Comparison of ENCODE assay signal across 23 cellular contexts in the genomic region with DNA sequence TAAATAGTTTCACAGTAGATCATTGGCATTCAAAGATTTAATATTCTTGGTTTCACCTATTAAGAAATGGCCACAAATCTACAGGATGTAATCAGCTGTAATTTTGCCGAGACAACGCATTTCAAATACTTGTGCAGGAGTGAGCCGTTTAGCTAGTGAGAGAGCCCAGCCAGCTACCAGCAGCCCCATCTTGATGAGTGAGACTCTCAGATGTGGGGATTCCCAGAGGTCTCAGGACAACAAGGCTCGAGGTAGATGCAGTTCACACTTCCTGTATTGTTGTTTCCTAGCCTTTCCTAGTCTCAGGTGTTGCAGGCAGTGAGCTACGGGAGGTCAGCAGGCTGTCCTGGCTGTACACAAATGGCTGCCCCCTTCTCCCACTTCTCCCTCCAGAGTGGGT.
DNase-seq lines count a peak whose midpoint lies in the region; ATAC-seq, FAIRE-seq and TF ChIP-seq lines count a peak whose summit lies in the region.
"Had no signal": no experiment of that assay in that cellular context is flagged by ENCODE, and none has a peak within 500 bp of the region (broad histone marks: within the 10 kb centered on the region; RNA-seq: fewer than 3 reads in every experiment).

No MANE protein-coding gene starts in this region.

- H3K9ac ChIP-seq in KMS-11 (no peak overlapping the region), H1 (replicated peaks in 1 of 4; ENCODE audit: extremely low read depth in 1 of 4, low read depth in 3 of 4, low read length in 3 of 4) (no peak overlapping the region)

- no peak overlapping the region for H3K14ac ChIP-seq in H1 (ENCODE audit: insufficient read length)

- H3K4ac ChIP-seq in H1 (replicated peaks; ENCODE audit: insufficient read length, low read depth, low read length): no peak overlapping the region

- no peak overlapping the region for H2BK5ac ChIP-seq in H1 (ENCODE audit: low read depth, low read length)

- no peak overlapping the region for H4K91ac ChIP-seq in H1 (replicated peaks; ENCODE audit: insufficient read length, low read length)

- no peak overlapping the region for H2BK120ac ChIP-seq in H1 (replicated peaks; ENCODE audit: low read depth, low read length)

- H3K4me3 ChIP-seq in GM12865 (ENCODE audit: low read depth, low read length) (no peak overlapping the region), KMS-11 (IDR thresholded peaks at IDR 0.05; ENCODE audit: insufficient read depth, low read depth, low read length) (no peak overlapping the region), H1 (ENCODE audit: extremely low read depth in 1 of 4, insufficient read depth in 2 of 4, low read depth in 3 of 4, low read length in 4 of 4) (no peak overlapping the region), pancreas (no peak overlapping the region)

- H3K36me3 Mint-ChIP-seq in activated CD4-positive, alpha-beta memory T cell treated with anti-CD3 and anti-CD28 coated beads for 36 hours: no peaks in the 10 kb centered on the region
- H3K36me3 Mint-ChIP-seq: CD8-positive, alpha-beta T cell had no signal

- H3K27ac Mint-ChIP-seq in activated CD4-positive, alpha-beta memory T cell treated with anti-CD3 and anti-CD28 coated beads for 36 hours: no peak overlapping the region
- H3K27ac Mint-ChIP-seq: CD8-positive, alpha-beta T cell had no signal

- no peaks in the 10 kb centered on the region for H3K36me3 ChIP-seq in KMS-11 (ENCODE audit: insufficient read depth)
- no peaks in the 10 kb centered on the region for H3K36me3 ChIP-seq in H1 (ENCODE audit: control insufficient read depth in 2 of 4, insufficient read depth in 4 of 4, low read length in 3 of 4)
- H3K36me3 ChIP-seq in pancreas: no peaks in the 10 kb centered on the region

- intact Hi-C loops in pancreas (cut with DNase I): loop anchor here in 1 of 3 donors (10.0 kb wide), 1 partner anchor 117 kb away; no protein-coding TSS in a partner anchor
- intact Hi-C loops in activated CD4-positive, alpha-beta memory T cell treated with anti-CD3 and anti-CD28 coated beads for 36 hours (cut with micrococcal nuclease): no loop called here

- no peaks in the 10 kb centered on the region for H3K23me2 ChIP-seq in H1 (ENCODE audit: low read depth, low read length)

- POLR2A ChIA-PET in H1 (lab: Charles Lee; ENCODE audit: partially characterized antibody): no interaction called here
- POLR2A ChIA-PET in activated CD4-positive, alpha-beta memory T cell treated with anti-CD3 and anti-CD28 coated beads for 36 hours (lab: Charles Lee): no interaction called here

- H3K18ac ChIP-seq in H1 (ENCODE audit: extremely low read depth, low read length): no peak overlapping the region

- no peaks in the 10 kb centered on the region for H3K79me2 ChIP-seq in KMS-11 (ENCODE audit: insufficient read depth, low read depth)
- peaks cover 19 to 97% of the 10 kb centered on the region in 2 experiments for H3K79me2 ChIP-seq in H1 (ENCODE audit: control insufficient read depth in 1 of 2, insufficient read depth in 2 of 2, low read length in 2 of 2)

- H3K27me3 ChIP-seq in KMS-11 (ENCODE audit: insufficient read depth, low read depth) (no peaks in the 10 kb centered on the region), H1 (replicated peaks in 1 of 4; ENCODE audit: control insufficient read depth in 3 of 4, extremely low read depth in 1 of 4, insufficient read depth in 3 of 4, low read length in 3 of 4) (no peaks in the 10 kb centered on the region), pancreas (no peaks in the 10 kb centered on the region)

- H4K20me1 ChIP-seq in KMS-11 (ENCODE audit: insufficient read depth) (no peaks in the 10 kb centered on the region), H1 (replicated peaks in 1 of 2; ENCODE audit: control insufficient read depth in 1 of 2, insufficient read depth in 2 of 2, low read length in 2 of 2) (peaks cover 10 to 19% of the 10 kb centered on the region in 2 experiments)

- DNase-seq in GM12865 (ENCODE audit: low read depth) (peak; percentile 15), H1 (ENCODE audit: low read depth in 1 of 2, low spot score in 2 of 2) (no peak), pancreas (no peak), SKM-1 treated with dmso at 0.1 percent for 144 hours (lab: John Stamatoyannopoulos, UW; ENCODE audit: unreplicated experiment) (no peak), left lobe of liver (ENCODE audit: low spot score) (no peak)
- DNase-seq in activated CD4-positive, alpha-beta T cell treated with anti-CD3 and anti-CD28 coated beads for 4 hours: no peak
- no peak for DNase-seq in activated CD4-positive, alpha-beta memory T cell treated with anti-CD3 and anti-CD28 coated beads for 36 hours
- DNase-seq: 8988T; AML-193; C1 segment of cervical spinal cord; CD8-positive, alpha-beta T cell; DND-41; KBM-7; NCI-H1092 treated with DMSO at 0.1 percent for 48 hours; NCI-H2029 treated with DMSO at 0.1 percent for 48 hours; NCI-H2171; NCI-H345; NCI-H524 treated with DMSO at 0.1 percent for 48 hours; NCI-H82; Right ventricle myocardium superior had no signal

- no peak overlapping the region for H4K8ac ChIP-seq in H1 (ENCODE audit: extremely low read depth, insufficient read depth, low read length)

- H3K4me2 ChIP-seq in KMS-11 (peak overlapping the region; percentile 6), H1 (ENCODE audit: insufficient read depth in 1 of 2, low read depth in 2 of 2, low read length in 2 of 2) (no peak overlapping the region)

- no peaks in the 10 kb centered on the region for H3K4me1 Mint-ChIP-seq in activated CD4-positive, alpha-beta memory T cell treated with anti-CD3 and anti-CD28 coated beads for 36 hours (ENCODE audit: low read depth)

- H2BK20ac ChIP-seq in H1 (ENCODE audit: low read length): no peak overlapping the region; the same call in 1 of the 2 replicates

- no peak for TF ChIP-seq POLR2A in H1 (IDR thresholded peaks at IDR 0.05; ENCODE audit: control extremely low read depth in 1 of 2, low read depth in 2 of 2, low read length in 2 of 2)

- peaks cover 16% of the 10 kb centered on the region for H3K4me1 ChIP-seq in KMS-11 (ENCODE audit: low read depth, poor library complexity, severe bottlenecking)
- H3K4me1 ChIP-seq in H1 (replicated peaks in 1 of 4; ENCODE audit: control insufficient read depth in 3 of 4, insufficient read depth in 4 of 4, low read length in 3 of 4): peaks cover 5 to 24% (median 15%) of the 10 kb centered on the region in 4 experiments; a peak in 5 of 7 replicates
- H3K4me1 ChIP-seq in pancreas: peaks cover 32 to 60% (median 55%) of the 10 kb centered on the region in 3 donors

- no peak overlapping the region for H3K56ac ChIP-seq in H1 (replicated peaks; ENCODE audit: insufficient read length, low read depth, low read length)

- 0 out of 2 replicates have a peak overlapping the region, but pooled peaks have one; percentile 32 for H2BK15ac ChIP-seq in H1 (ENCODE audit: low read length)

- ATAC-seq in pancreas: peak in 3 of 4 donors; percentile 19 to 47 (median 36)
- no peak for ATAC-seq in left lobe of liver
- ATAC-seq: CD8-positive, alpha-beta T cell had no signal

- no peak overlapping the region for H3K4me3 Mint-ChIP-seq in activated CD4-positive, alpha-beta memory T cell treated with anti-CD3 and anti-CD28 coated beads for 36 hours
- H3K4me3 Mint-ChIP-seq: CD8-positive, alpha-beta T cell had no signal

- peaks cover 15% of the 10 kb centered on the region for H3K79me1 ChIP-seq in H1 (ENCODE audit: low read depth, low read length)

- H3K27ac ChIP-seq in KMS-11 (peak overlapping the region; percentile 1; the same call in 1 of the 2 replicates), H1 (ENCODE audit: low read depth, low read length) (no peak overlapping the region), pancreas (peak overlapping the region in 3 of 4 donors; percentile 3 to 59 (median 51))

- CTCF ChIA-PET in H1 (lab: Charles Lee; ENCODE audit: partially characterized antibody): interaction anchor here (1.2 to 2.1 kb wide), 4 partner anchors 8 to 119 kb away, joined by 3 to 9 read pairs (median 6); no protein-coding TSS in a partner anchor
- CTCF ChIA-PET in activated CD4-positive, alpha-beta memory T cell treated with anti-CD3 and anti-CD28 coated beads for 36 hours (lab: Charles Lee): no interaction called here

- H3K23ac ChIP-seq in H1 (ENCODE audit: insufficient read length): no peak overlapping the region

- TF ChIP-seq EP300 in H1 (IDR thresholded peaks at IDR 0.05; ENCODE audit: borderline replicate concordance in 1 of 2, low read depth in 2 of 2, low read length in 2 of 2): no peak

- TF ChIP-seq CTCF in GM12865 (IDR thresholded peaks at IDR 0.05; ENCODE audit: insufficient read depth, low read depth, low read length, missing control alignments) (no peak), KMS-11 (conservative IDR thresholded peaks at IDR 0.05; ENCODE audit: low read depth, low read length) (no peak), H1 (IDR thresholded peaks at IDR 0.05; ENCODE audit: control extremely low read depth in 1 of 3, insufficient read depth in 1 of 3, low read depth in 1 of 3, low read length in 3 of 3) (no peak), pancreas (IDR thresholded peaks at IDR 0.05) (no peak)

- no peaks in the 10 kb centered on the region for H3K27me3 Mint-ChIP-seq in activated CD4-positive, alpha-beta memory T cell treated with anti-CD3 and anti-CD28 coated beads for 36 hours

- H4K5ac ChIP-seq in H1 (ENCODE audit: insufficient read length, low read depth, low read length): no peak overlapping the region

- H3K9me3 ChIP-seq in H1 (ENCODE audit: insufficient read depth in 2 of 2, low read depth in 1 of 2, low read length in 1 of 2) (no peaks in the 10 kb centered on the region), pancreas (no peaks in the 10 kb centered on the region)

- no peak for TF ChIP-seq RAD21 in H1 (IDR thresholded peaks at IDR 0.05 in 1 of 2, conservative IDR thresholded peaks at IDR 0.05 in 1 of 2; ENCODE audit: low read depth in 2 of 2, low read length in 2 of 2)

- H2AFZ ChIP-seq in KMS-11 (ENCODE audit: low read depth) (peak overlapping the region; percentile 16), H1 (ENCODE audit: low read length) (no peak overlapping the region)

- peaks cover 18% of the 10 kb centered on the region for H3K9me3 Mint-ChIP-seq in activated CD4-positive, alpha-beta memory T cell treated with anti-CD3 and anti-CD28 coated beads for 36 hours

- no peak overlapping the region; the same call in 1 of the 2 replicates for H2AK5ac ChIP-seq in H1 (ENCODE audit: low read depth, low read length)

- H2BK12ac ChIP-seq in H1 (ENCODE audit: low read depth, low read length): no peak overlapping the region

- WGBS in H1 (ENCODE audit: extremely low coverage in 1 of 2, insufficient coverage in 1 of 2, insufficient read length in 1 of 2, insufficient replicate concordance in 2 of 2, low coverage in 1 of 2, low lambda C conversion rate in 2 of 2, missing lambda C conversion rate in 1 of 2), 2 experiments: 85% methylated on average over 5 of the region's 5 CpGs; no CpG with 5 or more reads in 1 of the 2 experiments
- WGBS in pancreas, 2 donors: 26 to 39% methylated on average over 5 of the region's 5 CpGs

- no peak for FAIRE-seq in H1 (lab: Jason Lieb, UNC)
- no peak for FAIRE-seq in pancreas (lab: Jason Lieb, UNC)
- FAIRE-seq: GM12892, GM18507 had no signal

TF ChIP-seq in H1, 55 proteins besides CTCF, POLR2A, EP300 and RAD21 (continues in another document):
- TF ChIP-seq SP4 (IDR thresholded peaks at IDR 0.05; ENCODE audit: low read length) (no peak), GABPA (IDR thresholded peaks at IDR 0.05; ENCODE audit: borderline replicate concordance, insufficient read depth, low read length) (no peak), HDAC2 (IDR thresholded peaks at IDR 0.05; ENCODE audit: borderline replicate concordance in 1 of 2, low read depth in 2 of 2, low read length in 2 of 2) (no peak)
